In genomic region chr16:24132048-24132796, GRCh38 we compare ENCODE assay signal across 23 cellular contexts.
A peak's percentile ranks its signal among the peaks of the same experiment; 100 is the strongest.
DNase-seq lines count a peak whose midpoint lies in the region; ATAC-seq and TF ChIP-seq lines count a peak whose summit lies in the region.
"Had no signal": no experiment of that assay in that cellular context is flagged by ENCODE, and none has a peak within 500 bp of the region (broad histone marks: within the 10 kb centered on the region; RNA-seq: fewer than 3 reads in every experiment).

No MANE protein-coding gene starts in this region.

- H3K9me3 Mint-ChIP-seq in activated naive CD8-positive, alpha-beta T cell (ENCODE audit: low read depth) = no peaks in the 10 kb centered on the region
- H3K9me3 Mint-ChIP-seq in activated naive CD8-positive, alpha-beta T cell treated with anti-CD3 and anti-CD28 coated beads for 36 hours = no peaks in the 10 kb centered on the region
- no peaks in the 10 kb centered on the region for H3K9me3 Mint-ChIP-seq in WTC11
- H3K9me3 Mint-ChIP-seq in endothelial cell (ENCODE audit: unreplicated experiment) = peaks cover 4% of the 10 kb centered on the region
- H3K9me3 Mint-ChIP-seq in stimulated activated memory B cell treated with anti-CD40 and anti-IgM and Interleukin-4, amounts not matched to agents 10 μg/mL and 1 μg/mL and 100 μg/mL, for 72 hours = no peaks in the 10 kb centered on the region
- H3K9me3 Mint-ChIP-seq: CD8-positive, alpha-beta T cell had no signal

- CTCF ChIA-PET in WTC11 (lab: Charles Lee) = interaction anchor here (1.3 to 2.3 kb wide), 2 partner anchors 61 to 121 kb away, joined by 4 to 9 read pairs; no protein-coding TSS in a partner anchor

- ATAC-seq in WTC11 = no peak
- no peak for ATAC-seq in stimulated activated memory B cell treated with anti-CD40 and anti-IgM and Interleukin-4, amounts not matched to agents 10 μg/mL and 1 μg/mL and 100 μg/mL, for 72 hours
- ATAC-seq: A549; CD8-positive, alpha-beta T cell had no signal

- no peak for DNase-seq in activated naive CD8-positive, alpha-beta T cell treated with anti-CD3 and anti-CD28 coated beads for 36 hours
- DNase-seq in WTC11 (ENCODE audit: low spot score) = no peak
- DNase-seq in endothelial cell (ENCODE audit: low spot score) = no peak
- no peak for DNase-seq in NCI-H187 (lab: John Stamatoyannopoulos, UW)
- no peak for DNase-seq in hepatic stellate cell (ENCODE audit: low spot score)
- DNase-seq: AML-193; C1 segment of cervical spinal cord; Caco-2; CD8-positive, alpha-beta T cell; HCEC 1CT; Kasumi-1; MV-4-11; NCI-H1105; NCI-H1436 treated with DMSO at 0.1 percent for 48 hours; NCI-H1930; NCI-H2107; NCI-H446; NCI-H524 treated with DMSO at 0.1 percent for 48 hours; Right ventricle myocardium superior; RPMI8226 had no signal

- H3K4me1 Mint-ChIP-seq in activated naive CD8-positive, alpha-beta T cell (ENCODE audit: low read depth) = peaks cover 13% of the 10 kb centered on the region
- peaks cover 10% of the 10 kb centered on the region for H3K4me1 Mint-ChIP-seq in activated naive CD8-positive, alpha-beta T cell treated with anti-CD3 and anti-CD28 coated beads for 36 hours
- H3K4me1 Mint-ChIP-seq in WTC11 (peaks cover 36% of the 10 kb centered on the region), endothelial cell (ENCODE audit: unreplicated experiment) (peaks cover 24% of the 10 kb centered on the region)
- H3K4me1 Mint-ChIP-seq in stimulated activated memory B cell treated with anti-CD40 and anti-IgM and Interleukin-4, amounts not matched to agents 10 μg/mL and 1 μg/mL and 100 μg/mL, for 72 hours = peaks cover 11% of the 10 kb centered on the region

- POLR2A ChIA-PET in WTC11 (lab: Charles Lee) = no interaction called here

- no peaks in the 10 kb centered on the region for H3K27me3 Mint-ChIP-seq in activated naive CD8-positive, alpha-beta T cell
- H3K27me3 Mint-ChIP-seq in activated naive CD8-positive, alpha-beta T cell treated with anti-CD3 and anti-CD28 coated beads for 36 hours = no peaks in the 10 kb centered on the region
- H3K27me3 Mint-ChIP-seq in WTC11 (ENCODE audit: low read depth) (no peaks in the 10 kb centered on the region), endothelial cell (ENCODE audit: unreplicated experiment) (no peaks in the 10 kb centered on the region)
- no peaks in the 10 kb centered on the region for H3K27me3 Mint-ChIP-seq in stimulated activated memory B cell treated with anti-CD40 and anti-IgM and Interleukin-4, amounts not matched to agents 10 μg/mL and 1 μg/mL and 100 μg/mL, for 72 hours

- no peak for TF ChIP-seq CTCF in WTC11 (IDR thresholded peaks at IDR 0.05)
- no peak for TF ChIP-seq CTCF in endothelial cell (IDR thresholded peaks at IDR 0.05; ENCODE audit: unreplicated experiment)

- peak overlapping the region; percentile 17 for H3K27ac Mint-ChIP-seq in activated naive CD8-positive, alpha-beta T cell
- H3K27ac Mint-ChIP-seq in activated naive CD8-positive, alpha-beta T cell treated with anti-CD3 and anti-CD28 coated beads for 36 hours = no peak overlapping the region
- H3K27ac Mint-ChIP-seq in WTC11 (0 out of 2 replicates have a peak overlapping the region, but pooled peaks have one; percentile 11), endothelial cell (ENCODE audit: unreplicated experiment) (peak overlapping the region; percentile 79)
- H3K27ac Mint-ChIP-seq in stimulated activated memory B cell treated with anti-CD40 and anti-IgM and Interleukin-4, amounts not matched to agents 10 μg/mL and 1 μg/mL and 100 μg/mL, for 72 hours = peak overlapping the region; percentile 31

- H3K36me3 Mint-ChIP-seq in activated naive CD8-positive, alpha-beta T cell = peaks cover 17% of the 10 kb centered on the region
- H3K36me3 Mint-ChIP-seq in activated naive CD8-positive, alpha-beta T cell treated with anti-CD3 and anti-CD28 coated beads for 36 hours = peaks cover 18% of the 10 kb centered on the region
- H3K36me3 Mint-ChIP-seq in WTC11 = no peaks in the 10 kb centered on the region
- H3K36me3 Mint-ChIP-seq in endothelial cell (ENCODE audit: low read depth, unreplicated experiment) = no peaks in the 10 kb centered on the region
- peaks cover 57% of the 10 kb centered on the region for H3K36me3 Mint-ChIP-seq in stimulated activated memory B cell treated with anti-CD40 and anti-IgM and Interleukin-4, amounts not matched to agents 10 μg/mL and 1 μg/mL and 100 μg/mL, for 72 hours

- H3K4me3 Mint-ChIP-seq in activated naive CD8-positive, alpha-beta T cell = no peak overlapping the region
- H3K4me3 Mint-ChIP-seq in activated naive CD8-positive, alpha-beta T cell treated with anti-CD3 and anti-CD28 coated beads for 36 hours = no peak overlapping the region
- no peak overlapping the region for H3K4me3 Mint-ChIP-seq in WTC11
- no peak overlapping the region for H3K4me3 Mint-ChIP-seq in endothelial cell (ENCODE audit: unreplicated experiment)
- H3K4me3 Mint-ChIP-seq in stimulated activated memory B cell treated with anti-CD40 and anti-IgM and Interleukin-4, amounts not matched to agents 10 μg/mL and 1 μg/mL and 100 μg/mL, for 72 hours = no peak overlapping the region
- H3K4me3 Mint-ChIP-seq: CD8-positive, alpha-beta T cell had no signal

TF ChIP-seq in WTC11, 78 proteins besides CTCF, POLR2A, EP300 and RAD21 (continues in another document):
- TF ChIP-seq MYBL2 (CRISPR knock-in tag; IDR thresholded peaks at IDR 0.05) = no peak
- TF ChIP-seq NFE2L1 (CRISPR knock-in tag; IDR thresholded peaks at IDR 0.05) = no peak
- no peak for TF ChIP-seq ZNF396 (CRISPR knock-in tag; IDR thresholded peaks at IDR 0.05; ENCODE audit: borderline replicate concordance)
- TF ChIP-seq PRRX2 (CRISPR knock-in tag; IDR thresholded peaks at IDR 0.05) = no peak
- TF ChIP-seq, protein P1, sequence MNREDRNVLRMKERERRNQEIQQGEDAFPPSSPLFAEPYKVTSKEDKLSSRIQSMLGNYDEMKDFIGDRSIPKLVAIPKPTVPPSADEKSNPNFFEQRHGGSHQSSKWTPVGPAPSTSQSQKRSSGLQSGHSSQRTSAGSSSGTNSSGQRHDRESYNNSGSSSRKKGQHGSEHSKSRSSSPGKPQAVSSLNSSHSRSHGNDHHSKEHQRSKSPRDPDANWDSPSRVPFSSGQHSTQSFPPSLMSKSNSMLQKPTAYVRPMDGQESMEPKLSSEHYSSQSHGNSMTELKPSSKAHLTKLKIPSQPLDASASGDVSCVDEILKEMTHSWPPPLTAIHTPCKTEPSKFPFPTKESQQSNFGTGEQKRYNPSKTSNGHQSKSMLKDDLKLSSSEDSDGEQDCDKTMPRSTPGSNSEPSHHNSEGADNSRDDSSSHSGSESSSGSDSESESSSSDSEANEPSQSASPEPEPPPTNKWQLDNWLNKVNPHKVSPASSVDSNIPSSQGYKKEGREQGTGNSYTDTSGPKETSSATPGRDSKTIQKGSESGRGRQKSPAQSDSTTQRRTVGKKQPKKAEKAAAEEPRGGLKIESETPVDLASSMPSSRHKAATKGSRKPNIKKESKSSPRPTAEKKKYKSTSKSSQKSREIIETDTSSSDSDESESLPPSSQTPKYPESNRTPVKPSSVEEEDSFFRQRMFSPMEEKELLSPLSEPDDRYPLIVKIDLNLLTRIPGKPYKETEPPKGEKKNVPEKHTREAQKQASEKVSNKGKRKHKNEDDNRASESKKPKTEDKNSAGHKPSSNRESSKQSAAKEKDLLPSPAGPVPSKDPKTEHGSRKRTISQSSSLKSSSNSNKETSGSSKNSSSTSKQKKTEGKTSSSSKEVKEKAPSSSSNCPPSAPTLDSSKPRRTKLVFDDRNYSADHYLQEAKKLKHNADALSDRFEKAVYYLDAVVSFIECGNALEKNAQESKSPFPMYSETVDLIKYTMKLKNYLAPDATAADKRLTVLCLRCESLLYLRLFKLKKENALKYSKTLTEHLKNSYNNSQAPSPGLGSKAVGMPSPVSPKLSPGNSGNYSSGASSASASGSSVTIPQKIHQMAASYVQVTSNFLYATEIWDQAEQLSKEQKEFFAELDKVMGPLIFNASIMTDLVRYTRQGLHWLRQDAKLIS (CRISPR knock-in tag; IDR thresholded peaks at IDR 0.05; ENCODE audit: borderline replicate concordance) = no peak
- TF ChIP-seq IRF2 (CRISPR knock-in tag; IDR thresholded peaks at IDR 0.05; ENCODE audit: borderline replicate concordance, low read depth) = no peak
- no peak for TF ChIP-seq OVOL2 (CRISPR knock-in tag; IDR thresholded peaks at IDR 0.05; ENCODE audit: borderline replicate concordance)
- TF ChIP-seq RELA (CRISPR knock-in tag; IDR thresholded peaks at IDR 0.05; ENCODE audit: borderline replicate concordance) = no peak
- TF ChIP-seq GTF2I (CRISPR knock-in tag; conservative IDR thresholded peaks at IDR 0.05) = no peak
- no peak for TF ChIP-seq FOXP4 (CRISPR knock-in tag; IDR thresholded peaks at IDR 0.05)
- no peak for TF ChIP-seq ZSCAN18 (CRISPR knock-in tag; IDR thresholded peaks at IDR 0.05)
- no peak for TF ChIP-seq SMAD4 (CRISPR knock-in tag; IDR thresholded peaks at IDR 0.05)
